In genomic region chr1:93262645-93263044, GRCh38 we compare ENCODE assay signal across 16 cellular contexts.
DNase-seq lines count a peak whose midpoint lies in the region; ATAC-seq and TF ChIP-seq lines count a peak whose summit lies in the region.
"Had no signal": no experiment of that assay in that cellular context is flagged by ENCODE, and none has a peak within 500 bp of the region (broad histone marks: within the 10 kb centered on the region; RNA-seq: fewer than 3 reads in every experiment).

No MANE protein-coding gene starts in this region.

- CTCF ChIA-PET in HEK293 (lab: Yijun Ruan, JAX) = interaction anchor here (0.6 kb wide), 1 partner anchor 312 kb away, joined by 3 read pairs; no protein-coding TSS in a partner anchor

- POLR2A ChIA-PET in HEK293 (lab: Yijun Ruan, JAX) = no interaction called here

- no peak overlapping the region for H2AK5ac ChIP-seq in mesendoderm (ENCODE audit: low read length)

- peak; percentile 34 for DNase-seq in DMS53 (lab: John Stamatoyannopoulos, UW)
- no peak for DNase-seq in DMS53 treated with DMSO at 0.1 percent for 48 hours (lab: John Stamatoyannopoulos, UW; ENCODE audit: unreplicated experiment)
- DNase-seq in RKO (ENCODE audit: low spot score) = peak; percentile 11
- DNase-seq in mesendoderm = peak; percentile 41
- no peak for DNase-seq in HCEC 1CT
- no peak for DNase-seq in spleen
- DNase-seq: 8988T; CD8-positive, alpha-beta T cell; COR-L47; DMS79; EL; KBM-7 had no signal

- H3K36me3 ChIP-seq in HEK293 (ENCODE audit: control insufficient read depth in 2 of 2, insufficient read depth in 1 of 2, low read length in 2 of 2) = peaks cover 4 to 56% of the 10 kb centered on the region in 2 experiments; a peak in 2 of 3 replicates
- H3K36me3 ChIP-seq in mesendoderm (ENCODE audit: control insufficient read depth, insufficient read depth, low read length) = peaks cover 5% of the 10 kb centered on the region
- H3K36me3 ChIP-seq in spleen = peaks cover 0 to 79% (median 24%) of the 10 kb centered on the region in 6 donors

- no peaks in the 10 kb centered on the region for H3K79me2 ChIP-seq in mesendoderm (ENCODE audit: control insufficient read depth, insufficient read depth, low read length)

- WGBS in mesendoderm (ENCODE audit: extremely low coverage, insufficient coverage, low lambda C conversion rate) = no CpG with 5 or more reads among the region's 3 CpGs
- WGBS in spleen, 5 donors = 90 to 100% (median 98%) methylated on average over 2 to 3 of the region's 3 CpGs; no CpG with 5 or more reads in 1 of the 5 donors

- H3K18ac ChIP-seq in mesendoderm (ENCODE audit: low read length) = no peak overlapping the region

- H3K27ac ChIP-seq in HEK293 (ENCODE audit: extremely low read depth, low read depth, low read length) (no peak overlapping the region), mesendoderm (ENCODE audit: low read depth, low read length) (no peak overlapping the region), spleen (no peak overlapping the region)
- H3K27ac ChIP-seq: HL-60 had no signal

- no peak overlapping the region for H4K5ac ChIP-seq in mesendoderm (ENCODE audit: low read length)

- no peak overlapping the region for H2BK5ac ChIP-seq in mesendoderm (ENCODE audit: low read length)

- no peaks in the 10 kb centered on the region for H3K27me3 ChIP-seq in mesendoderm (ENCODE audit: insufficient read depth, low read length, poor library complexity)
- no peaks in the 10 kb centered on the region for H3K27me3 ChIP-seq in spleen (replicated peaks in 1 of 7)

- H3K56ac ChIP-seq in mesendoderm (ENCODE audit: low read length) = no peak overlapping the region

- TF ChIP-seq CTCF in HEK293 (tag by site-specific recombination; IDR thresholded peaks at IDR 0.05) (no peak), spleen (IDR thresholded peaks at IDR 0.05 in 8 of 11, conservative IDR thresholded peaks at IDR 0.05 in 3 of 11) (no peak)

- no peak overlapping the region for H4K8ac ChIP-seq in mesendoderm (ENCODE audit: low read depth, low read length)

- H3K4me2 ChIP-seq in mesendoderm (ENCODE audit: low read length) = no peak overlapping the region

- no peak for ATAC-seq in GM18873 (IDR thresholded peaks at IDR 0.05; ENCODE audit: low FRiP score, unreplicated experiment)
- ATAC-seq: CD8-positive, alpha-beta T cell; HCT116 had no signal

- no peaks in the 10 kb centered on the region for H3K9me3 ChIP-seq in HEK293 (ENCODE audit: control insufficient read depth, insufficient read depth, low read depth, low read length)
- H3K9me3 ChIP-seq in spleen = peaks cover 7 to 37% (median 28%) of the 10 kb centered on the region in 8 donors

- H3K4me3 ChIP-seq in HEK293 (ENCODE audit: low read depth, low read length) = no peak overlapping the region
- no peak overlapping the region for H3K4me3 ChIP-seq in mesendoderm (ENCODE audit: low read length)
- no peak overlapping the region for H3K4me3 ChIP-seq in spleen

- H3K4me1 ChIP-seq in HEK293 (ENCODE audit: control insufficient read depth, insufficient read depth, low read length) (no peaks in the 10 kb centered on the region), mesendoderm (ENCODE audit: control insufficient read depth, low read depth, low read length) (no peaks in the 10 kb centered on the region), spleen (no peaks in the 10 kb centered on the region)

- no peak for TF ChIP-seq POLR2A in spleen (IDR thresholded peaks at IDR 0.05)

- H3K79me1 ChIP-seq in mesendoderm (ENCODE audit: low read length) = no peaks in the 10 kb centered on the region

- no peak overlapping the region for H3K9ac ChIP-seq in mesendoderm (ENCODE audit: low read length)

- H3K23ac ChIP-seq in mesendoderm (ENCODE audit: low read length) = no peak overlapping the region

- no peak overlapping the region for H2BK120ac ChIP-seq in mesendoderm (ENCODE audit: low read depth, low read length)

- intact Hi-C loops in spleen (cut with DNase I; ENCODE audit: low total_unique reads) = no loop called here

- H2BK15ac ChIP-seq in mesendoderm (replicated peaks; ENCODE audit: low read depth) = no peak overlapping the region

- H3K4ac ChIP-seq in mesendoderm (ENCODE audit: low read depth, low read length) = no peak overlapping the region

TF ChIP-seq in HEK293, 187 proteins besides CTCF, POLR2A, EP300 and RAD21:
- TF ChIP-seq ZNF660 (tag by site-specific recombination; IDR thresholded peaks at IDR 0.05) (no peak), SETDB1 (IDR thresholded peaks at IDR 0.05; ENCODE audit: insufficient read length, low read length) (peak; percentile 85), ZNF555 (tag by site-specific recombination; conservative IDR thresholded peaks at IDR 0.05) (no peak), ZNF146 (tag by site-specific recombination; IDR thresholded peaks at IDR 0.05) (no peak), ZNF302 (tag by site-specific recombination; IDR thresholded peaks at IDR 0.05; ENCODE audit: low read depth) (no peak), ZNF140 (tag by site-specific recombination; IDR thresholded peaks at IDR 0.05) (no peak), ZIC2 (tag by site-specific recombination; IDR thresholded peaks at IDR 0.05) (no peak), ZNF138 (tag by site-specific recombination; IDR thresholded peaks at IDR 0.05; ENCODE audit: borderline replicate concordance) (no peak), ZNF558 (tag by site-specific recombination; IDR thresholded peaks at IDR 0.05) (0 out of 2 replicates have a peak, but pooled peaks have one; percentile 25), ZNF202 (tag by site-specific recombination; IDR thresholded peaks at IDR 0.05; ENCODE audit: borderline replicate concordance) (no peak)
TF ChIP-seq in HEK293: peak in this region for 2.

Comparison
In these comparisons a context has a peak if more than half of its experiments do, and no peak if none do; other contexts are left out.
1. DNase-seq: peak in DMS53 (single experiment), RKO (single experiment) and mesendoderm (single experiment); none in DMS53 treated with DMSO at 0.1 percent for 48 hours (single experiment), HCEC 1CT (single experiment) and spleen (single experiment).